ENCODE assay signal across 1 cellular context in genomic region chr11:11403763-11404725, GRCh38.
TF ChIP-seq lines count a peak whose summit lies in the region.

No MANE protein-coding gene starts in this region.

TF ChIP-seq in H1, 55 proteins besides CTCF, POLR2A, EP300 and RAD21:
- TF ChIP-seq CHD1 (IDR thresholded peaks at IDR 0.05; ENCODE audit: low read depth, low read length) = no peak
- TF ChIP-seq SP2 (IDR thresholded peaks at IDR 0.05; ENCODE audit: low read length) = no peak
- no peak for TF ChIP-seq CEBPB (IDR thresholded peaks at IDR 0.05; ENCODE audit: low read depth, low read length)
- no peak for TF ChIP-seq TBP (IDR thresholded peaks at IDR 0.05; ENCODE audit: low read depth, low read length)
- no peak for TF ChIP-seq TAF1 (IDR thresholded peaks at IDR 0.05; ENCODE audit: low read depth, low read length)
- TF ChIP-seq ASH2L (IDR thresholded peaks at IDR 0.05; ENCODE audit: low read length) = no peak
- TF ChIP-seq SUZ12 (IDR thresholded peaks at IDR 0.05; ENCODE audit: low read length) = no peak
- no peak for TF ChIP-seq NANOG (IDR thresholded peaks at IDR 0.05; ENCODE audit: insufficient read depth, low read depth, low read length, poor library complexity, severe bottlenecking)
- no peak for TF ChIP-seq TAF7 (optimal IDR thresholded peaks at IDR 0.05; ENCODE audit: borderline replicate concordance, low read depth, low read length)
- no peak for TF ChIP-seq SIN3A (conservative IDR thresholded peaks at IDR 0.05 in 1 of 2, IDR thresholded peaks at IDR 0.05 in 1 of 2; ENCODE audit: low read depth in 1 of 2, low read length in 2 of 2)
- TF ChIP-seq NRF1 (IDR thresholded peaks at IDR 0.05; ENCODE audit: low read depth, low read length) = no peak
- no peak for TF ChIP-seq RNF2 (IDR thresholded peaks at IDR 0.05; ENCODE audit: borderline replicate concordance, low read depth, low read length, missing control alignments, poor library complexity, severe bottlenecking)
- no peak for TF ChIP-seq BCL11A (IDR thresholded peaks at IDR 0.05; ENCODE audit: low read depth in 2 of 2, low read length in 2 of 2)
- no peak for TF ChIP-seq CHD7 (IDR thresholded peaks at IDR 0.05; ENCODE audit: insufficient replicate concordance, low read length)
- TF ChIP-seq ATF2 (IDR thresholded peaks at IDR 0.05; ENCODE audit: low read length) = no peak
- TF ChIP-seq HDAC6 (IDR thresholded peaks at IDR 0.05; ENCODE audit: low read depth, low read length) = no peak
- no peak for TF ChIP-seq CHD2 (IDR thresholded peaks at IDR 0.05; ENCODE audit: low read length)
- TF ChIP-seq POU5F1 (IDR thresholded peaks at IDR 0.05; ENCODE audit: low read depth, low read length) = no peak
- TF ChIP-seq TCF12 (IDR thresholded peaks at IDR 0.05; ENCODE audit: low read depth, low read length) = no peak
- TF ChIP-seq RXRA (IDR thresholded peaks at IDR 0.05; ENCODE audit: insufficient read depth, low read depth, low read length) = no peak
